ENCODE assay signal across 8 cellular contexts in the genomic region with DNA sequence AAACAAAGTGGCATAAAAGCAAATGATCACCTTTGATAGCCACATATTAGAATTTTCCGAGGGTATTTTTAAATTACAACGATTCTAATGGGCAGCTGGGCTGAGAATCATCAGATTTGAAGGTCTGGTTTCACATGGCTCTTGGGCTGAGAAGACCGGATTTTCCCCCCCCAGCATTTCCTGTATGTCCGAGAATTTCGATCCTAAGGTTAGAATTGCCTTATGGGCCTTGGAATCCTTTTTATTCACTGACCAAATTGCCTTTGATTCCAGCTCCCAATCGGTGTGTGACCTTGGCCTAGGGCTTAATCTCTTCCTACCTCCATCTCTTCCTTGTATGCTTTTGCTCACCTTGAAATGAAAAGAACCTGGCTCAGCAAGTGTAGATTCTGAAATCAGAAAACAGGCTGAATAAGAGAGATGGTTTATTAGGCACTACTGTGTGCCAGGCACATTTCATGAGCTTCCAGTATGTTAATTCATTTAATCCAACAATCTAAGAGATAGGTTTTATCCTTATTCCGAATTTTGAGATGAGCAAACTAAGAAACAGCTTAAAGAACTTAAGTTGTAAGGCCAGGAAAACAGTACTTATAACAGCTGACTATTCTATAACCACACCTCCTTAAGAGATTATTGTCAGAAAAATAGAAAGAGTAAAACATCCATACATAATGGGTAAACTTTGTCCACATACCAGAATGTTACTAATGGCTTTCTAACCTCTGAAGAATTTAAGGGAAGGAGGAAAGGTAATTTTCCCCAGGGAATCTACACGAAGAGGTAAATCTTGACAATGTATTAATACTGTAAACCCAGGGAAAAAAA. TPM values are rescaled to one million over a fixed set of nuclear protein-coding genes. Genes with fewer than 3 reads are reported as not detected.
DNase-seq lines count a peak whose midpoint lies in the region; ATAC-seq and FAIRE-seq lines count a peak whose summit lies in the region.

No MANE protein-coding gene starts in this region.

- peak overlapping the region; percentile 61 for H3K4me3 ChIP-seq in right cardiac atrium (ENCODE audit: low read length)

- peak; percentile 45 for DNase-seq in NCI-H1105 treated with DMSO at 0.1 percent for 48 hours (lab: John Stamatoyannopoulos, UW)
- DNase-seq in NCI-H1105 (lab: John Stamatoyannopoulos, UW) = no peak
- DNase-seq in T-helper 17 cell = no peak
- no peak for DNase-seq in right cardiac atrium
- peak; percentile 15 for DNase-seq in smooth muscle cell of the brain vasculature (ENCODE audit: low read depth, low spot score)
- DNase-seq in NCI-H345 treated with DMSO at 0.1 percent for 48 hours (lab: John Stamatoyannopoulos, UW; ENCODE audit: unreplicated experiment) = no peak
- no peak for DNase-seq in frontal cortex (ENCODE audit: low spot score in 2 of 2)
- DNase-seq in NCI-H1092 (lab: John Stamatoyannopoulos, UW) = no peak

- H3K4me3 Mint-ChIP-seq in T-helper 17 cell = peak overlapping the region; percentile 97

- FAIRE-seq in frontal cortex (lab: Jason Lieb, UNC) = no peak

- H3K9me3 ChIP-seq in T-helper 17 cell (ENCODE audit: control insufficient read depth, low read length, poor library complexity, severe bottlenecking) (no peaks in the 10 kb centered on the region), right cardiac atrium (ENCODE audit: control insufficient read depth, low read length) (no peaks in the 10 kb centered on the region)

- 8% methylated on average over 8 of the region's 8 CpGs for WGBS in right cardiac atrium

- H3K36me3 Mint-ChIP-seq in T-helper 17 cell (ENCODE audit: low read depth) = peaks cover 16% of the 10 kb centered on the region

- peak overlapping the region; percentile 100 for H3K27ac Mint-ChIP-seq in T-helper 17 cell

- no peaks in the 10 kb centered on the region for H3K4me1 ChIP-seq in right cardiac atrium (ENCODE audit: control insufficient read depth, insufficient read depth, low read length)

- H3K27me3 Mint-ChIP-seq in T-helper 17 cell = peaks cover 10% of the 10 kb centered on the region

- intact Hi-C loops in right cardiac atrium (cut with DNase I) = loop anchor here in 1 of 4 donors (10.0 kb wide), 1 partner anchor 68 kb away; a partner anchor contains a TSS

- H3K27ac ChIP-seq in right cardiac atrium (ENCODE audit: low read length) = peak overlapping the region; percentile 97

- ATAC-seq in T-helper 17 cell (no peak), right cardiac atrium (no peak)

- peaks cover 40% of the 10 kb centered on the region for H3K4me1 Mint-ChIP-seq in T-helper 17 cell

- no peaks in the 10 kb centered on the region for H3K27me3 ChIP-seq in right cardiac atrium (ENCODE audit: control insufficient read depth, insufficient read depth)

RNA-seq across cellular contexts. Expression of gene HFE, which starts 39.4 kb away (rescaled TPM):
- 1 to 10 TPM; 1.2 to 2.4 TPM for total RNA-seq in T-helper 17 cell
- total RNA-seq in right cardiac atrium = 10 to 100 TPM in 1 of 4 donors, 1 to 10 TPM in 3; 4.3 to 13.2 (median 8.4) TPM
- 5.3 TPM for polyA plus RNA-seq in right cardiac atrium
- total RNA-seq in frontal cortex = 0.41 TPM

Comparison
In these comparisons a context has a peak if more than half of its experiments do, and no peak if none do; other contexts are left out.
1. DNase-seq: peak in NCI-H1105 treated with DMSO at 0.1 percent for 48 hours (single experiment) and smooth muscle cell of the brain vasculature (single experiment); none in NCI-H1105 (single experiment), T-helper 17 cell (0 of 3), right cardiac atrium (0 of 3), NCI-H345 treated with DMSO at 0.1 percent for 48 hours (single experiment), frontal cortex (0 of 2) and NCI-H1092 (single experiment).